ENCODE assay signal across 19 cellular contexts in genomic region chr17:57997085-57997809, GRCh38. TPM values are rescaled to one million over a fixed set of nuclear protein-coding genes. Genes with fewer than 3 reads are reported as not detected.
DNase-seq lines count a peak whose midpoint lies in the region; ATAC-seq and TF ChIP-seq lines count a peak whose summit lies in the region.
"Had no signal": no experiment of that assay in that cellular context is flagged by ENCODE, and none has a peak within 500 bp of the region (broad histone marks: within the 10 kb centered on the region; RNA-seq: fewer than 3 reads in every experiment).

No MANE protein-coding gene starts in this region.

- H2BK5ac ChIP-seq in mesendoderm (ENCODE audit: low read length) = no peak overlapping the region

- H3K27ac ChIP-seq in 22Rv1 (0 out of 2 replicates have a peak overlapping the region, but pooled peaks have one; percentile 6), mesendoderm (ENCODE audit: low read depth, low read length) (no peak overlapping the region), colonic mucosa (no peak overlapping the region)
- no peak overlapping the region for H3K27ac ChIP-seq in CD4-positive, alpha-beta T cell (ENCODE audit: low read depth, low read length)
- H3K27ac ChIP-seq: foreskin keratinocyte, Peyer's patch, prostate gland had no signal

- peaks cover 63% of the 10 kb centered on the region for H3K4me1 Mint-ChIP-seq in CD4-positive, alpha-beta T cell (ENCODE audit: low read depth)

- no peak overlapping the region for H3K4ac ChIP-seq in mesendoderm (ENCODE audit: low read depth, low read length)

- H3K27me3 Mint-ChIP-seq in CD4-positive, alpha-beta T cell = no peaks in the 10 kb centered on the region

- no peak overlapping the region for H3K56ac ChIP-seq in mesendoderm (ENCODE audit: low read length)

- no peak overlapping the region for H3K4me3 Mint-ChIP-seq in CD4-positive, alpha-beta T cell

- no peak overlapping the region for H2BK15ac ChIP-seq in mesendoderm (replicated peaks; ENCODE audit: low read depth)

- POLR2A ChIA-PET in CD4-positive, alpha-beta T cell (lab: Charles Lee) = interaction anchor here (0.6 to 2.6 kb wide), 5 partner anchors 9 to 178 kb away, joined by 3 to 22 read pairs (median 10); partner anchors contain the start of genes MRPS23, SRSF1 and VEZF1

- no peak overlapping the region for H3K23ac ChIP-seq in mesendoderm (ENCODE audit: low read length)

- H3K4me2 ChIP-seq in mesendoderm (ENCODE audit: low read length) = no peak overlapping the region

- H3K27ac Mint-ChIP-seq in CD4-positive, alpha-beta T cell = peak overlapping the region; percentile 5

- no peak overlapping the region for H2AK5ac ChIP-seq in mesendoderm (ENCODE audit: low read length)

- no peaks in the 10 kb centered on the region for H3K9me3 Mint-ChIP-seq in CD4-positive, alpha-beta T cell
- H3K9me3 Mint-ChIP-seq: brain had no signal

- no peak for TF ChIP-seq CTCF in 22Rv1 (IDR thresholded peaks at IDR 0.05)
- no peak for TF ChIP-seq CTCF in CD4-positive, alpha-beta T cell (IDR thresholded peaks at IDR 0.05)
- TF ChIP-seq CTCF in colonic mucosa (IDR thresholded peaks at IDR 0.05) = no peak

- H3K4me3 ChIP-seq in mesendoderm (ENCODE audit: low read length) (no peak overlapping the region), colonic mucosa (no peak overlapping the region)
- H3K4me3 ChIP-seq: MG63, Peyer's patch, prostate gland had no signal

- CTCF ChIA-PET in CD4-positive, alpha-beta T cell (lab: Charles Lee) = interaction anchor here (0.6 to 3.5 kb wide), 5 partner anchors 15 to 139 kb away, joined by 3 to 21 read pairs (median 3); partner anchors contain the start of gene CUEDC1

- H3K27me3 ChIP-seq in CD4-positive, alpha-beta T cell (ENCODE audit: control insufficient read depth, insufficient read depth, low read length) = no peaks in the 10 kb centered on the region
- H3K27me3 ChIP-seq in mesendoderm (ENCODE audit: insufficient read depth, low read length, poor library complexity) = no peaks in the 10 kb centered on the region
- H3K27me3 ChIP-seq in colonic mucosa = no peaks in the 10 kb centered on the region
- H3K27me3 ChIP-seq: foreskin keratinocyte, MG63, Peyer's patch had no signal

- H4K8ac ChIP-seq in mesendoderm (ENCODE audit: low read depth, low read length) = no peak overlapping the region

- no peak for ATAC-seq in CD4-positive, alpha-beta T cell (ENCODE audit: poor library complexity)
- ATAC-seq in GM18907 (IDR thresholded peaks at IDR 0.05; ENCODE audit: unreplicated experiment) = no peak
- no peak for ATAC-seq in HG03520 (IDR thresholded peaks at IDR 0.05; ENCODE audit: unreplicated experiment)
- ATAC-seq: foreskin keratinocyte, left ventricle myocardium superior had no signal

- H3K36me3 ChIP-seq in mesendoderm (ENCODE audit: control insufficient read depth, insufficient read depth, low read length) = peaks cover 3% of the 10 kb centered on the region
- no peaks in the 10 kb centered on the region for H3K36me3 ChIP-seq in colonic mucosa
- H3K36me3 ChIP-seq: prostate gland had no signal

- no peak overlapping the region for H3K9ac ChIP-seq in mesendoderm (ENCODE audit: low read length)
- no peak overlapping the region for H3K9ac ChIP-seq in colonic mucosa (ENCODE audit: low read depth in 2 of 2, low read length in 2 of 2)

- no peak overlapping the region for H3K18ac ChIP-seq in mesendoderm (ENCODE audit: low read length)

- H3K9me3 ChIP-seq in CD4-positive, alpha-beta T cell (ENCODE audit: control insufficient read depth, low read length) = no peaks in the 10 kb centered on the region
- H3K9me3 ChIP-seq in colonic mucosa = no peaks in the 10 kb centered on the region
- H3K9me3 ChIP-seq: MG63, Peyer's patch, prostate gland had no signal

- peaks cover 24% of the 10 kb centered on the region for H3K36me3 Mint-ChIP-seq in CD4-positive, alpha-beta T cell (ENCODE audit: low read depth)

- intact Hi-C loops in CD4-positive, alpha-beta T cell (cut with DNase I, micrococcal nuclease) = loop anchor here (2.0 to 10.0 kb wide), 4 partner anchors 116 to 742 kb away; partner anchors contain the start of gene MSI2 (in 1 of the 2)
- intact Hi-C loops in colonic mucosa (cut with DNase I) = loop anchor here (2.0 kb wide), 1 partner anchor 138 kb away; no protein-coding TSS in a partner anchor

- WGBS in mesendoderm (ENCODE audit: extremely low coverage, insufficient coverage, low lambda C conversion rate) = no CpG with 5 or more reads among the region's 3 CpGs

- H2BK120ac ChIP-seq in mesendoderm (ENCODE audit: low read depth, low read length) = no peak overlapping the region

- no peaks in the 10 kb centered on the region for H3K79me1 ChIP-seq in mesendoderm (ENCODE audit: low read length)

- H3K4me1 ChIP-seq in mesendoderm (ENCODE audit: control insufficient read depth, low read depth, low read length) (no peaks in the 10 kb centered on the region), colonic mucosa (no peaks in the 10 kb centered on the region)
- H3K4me1 ChIP-seq: foreskin keratinocyte had no signal

- H3K79me2 ChIP-seq in mesendoderm (ENCODE audit: control insufficient read depth, insufficient read depth, low read length) = no peaks in the 10 kb centered on the region

- peak overlapping the region; percentile 13 for H4K5ac ChIP-seq in mesendoderm (ENCODE audit: low read length)

- no peak for DNase-seq in CD4-positive, alpha-beta T cell
- DNase-seq in NCI-H82 (lab: John Stamatoyannopoulos, UW) (peak; percentile 48), mesendoderm (no peak), colonic mucosa (no peak)
- DNase-seq: activated CD4-positive, alpha-beta T cell treated with anti-CD3 and anti-CD28 coated beads, Interleukin-2, amount 50 U/mL, for 48 hours; DMS79; effector CD8-positive, alpha-beta T cell; foreskin keratinocyte; hippocampal formation; left ventricle myocardium superior; MG63; NCI-H1436 treated with DMSO at 0.1 percent for 48 hours; NK-92 treated with Interleukin-12 subunit alpha and Interleukin-12 subunit beta, amount 100 ng/mL, for 24 hours; Peyer's patch had no signal

RNA-seq across cellular contexts. Expression of gene VEZF1, which starts 9.2 kb away (rescaled TPM):
- 10 to 100 TPM; 41.6 to 41.7 TPM for total RNA-seq in CD4-positive, alpha-beta T cell
- 43.9 TPM for polyA plus RNA-seq in mesendoderm (2013, experiment 1 of 2)
- 44.0 TPM for polyA plus RNA-seq in mesendoderm (2013, experiment 2 of 2)
- 10 to 100 TPM; 35.7 to 52.8 TPM for total RNA-seq in colonic mucosa

RNA-seq across cellular contexts. Expression of gene SRSF1, which starts 9.8 kb away (rescaled TPM):
- total RNA-seq in CD4-positive, alpha-beta T cell = 100 to 1,000 TPM; 115 to 121 TPM
- polyA plus RNA-seq in mesendoderm (2013, experiment 1 of 2) = 461 TPM
- polyA plus RNA-seq in mesendoderm (2013, experiment 2 of 2) = 462 TPM
- 100 to 1,000 TPM; 173 to 315 TPM for total RNA-seq in colonic mucosa

RNA-seq across cellular contexts. Expression of gene CUEDC1, which starts 42.0 kb away (rescaled TPM):
- total RNA-seq in CD4-positive, alpha-beta T cell = 1 to 10 TPM in 1 of 2 experiments, under 1 TPM in 1; 0.41 to 1.0 TPM
- polyA plus RNA-seq in mesendoderm (2013, experiment 1 of 2) = 7.0 TPM
- 7.6 TPM for polyA plus RNA-seq in mesendoderm (2013, experiment 2 of 2)
- 10 to 100 TPM; 14.7 to 15.2 TPM for total RNA-seq in colonic mucosa

Comparison
In these comparisons a context has a peak if more than half of its experiments do, and no peak if none do; other contexts are left out.
1. RNA of gene CUEDC1, which starts 42.0 kb away (total RNA-seq): 14.7 to 15.2 TPM in colonic mucosa; 0.41 to 1.0 TPM in CD4-positive, alpha-beta T cell; every median in the first group is over 4 times any median in the second.